In genomic region chr11:123069878-123070821, GRCh38 we compare ENCODE assay signal across 1 cellular context.
TF ChIP-seq lines count a peak whose summit lies in the region.

No MANE protein-coding gene starts in this region.

TF ChIP-seq in liver, 16 proteins besides CTCF, POLR2A, EP300 and RAD21 (continued from another document):
- TF ChIP-seq ATF3 (IDR thresholded peaks at IDR 0.05) (no peak), GABPA (IDR thresholded peaks at IDR 0.05 in 1 of 2, conservative IDR thresholded peaks at IDR 0.05 in 1 of 2) (no peak), HNF4A (conservative IDR thresholded peaks at IDR 0.05) (no peak), ZBTB33 (IDR thresholded peaks at IDR 0.05) (no peak), JUND (IDR thresholded peaks at IDR 0.05) (no peak), YY1 (IDR thresholded peaks at IDR 0.05) (no peak), SP1 (IDR thresholded peaks at IDR 0.05) (no peak), FOXA2 (IDR thresholded peaks at IDR 0.05) (no peak), TAF1 (conservative IDR thresholded peaks at IDR 0.05) (no peak)
